ENCODE assay signal across 16 cellular contexts in the genomic region with DNA sequence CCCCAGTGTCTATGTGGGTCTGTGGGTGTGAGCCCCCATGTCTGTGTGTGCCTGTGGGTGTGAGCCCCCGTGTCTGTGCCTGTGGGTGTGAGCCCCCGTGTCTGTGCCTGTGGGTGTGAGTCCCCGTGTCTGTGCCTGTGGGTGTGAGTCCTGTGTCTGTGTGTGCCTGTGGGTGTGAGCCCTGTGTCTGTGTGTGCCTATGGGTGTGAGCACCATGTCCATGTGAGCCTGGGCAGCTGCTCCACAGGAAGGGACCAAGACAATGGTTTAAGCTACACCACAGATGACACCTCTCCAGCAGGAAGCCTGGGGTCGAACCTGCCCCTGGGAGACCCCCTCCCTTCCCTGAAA.
DNase-seq lines count a peak whose midpoint lies in the region; ATAC-seq, FAIRE-seq and TF ChIP-seq lines count a peak whose summit lies in the region.
"Had no signal": no experiment of that assay in that cellular context is flagged by ENCODE, and none has a peak within 500 bp of the region (broad histone marks: within the 10 kb centered on the region; RNA-seq: fewer than 3 reads in every experiment).

No MANE protein-coding gene starts in this region.

- no peaks in the 10 kb centered on the region for H3K36me3 ChIP-seq in GM12878 (ENCODE audit: control insufficient read depth in 2 of 2, insufficient read depth in 2 of 2, low read length in 1 of 2)
- H3K36me3 ChIP-seq: ascending aorta, colonic mucosa, right atrium auricular region had no signal

- TF ChIP-seq CTCF in GM12878 (IDR thresholded peaks at IDR 0.05 in 2 of 3, conservative IDR thresholded peaks at IDR 0.05 in 1 of 3; ENCODE audit: control insufficient read depth in 2 of 3, extremely low read depth in 1 of 3, insufficient read depth in 1 of 3, low read depth in 3 of 3, low read length in 3 of 3) (no peak), lower leg skin (IDR thresholded peaks at IDR 0.05) (no peak)

- no peak overlapping the region for H3K9ac ChIP-seq in GM12878 (ENCODE audit: control insufficient read depth, insufficient read depth, low read length)

- H3K9me3 Mint-ChIP-seq in activated T-cell treated with anti-CD3 and anti-CD28 coated beads, Interleukin-2, amount 50 U/mL, for 24 hours, result no peaks in the 10 kb centered on the region
- no peaks in the 10 kb centered on the region for H3K9me3 Mint-ChIP-seq in natural killer cell treated with Interleukin-12 subunit alpha and Interleukin-12 subunit beta and Interleukin-15 and Interleukin-18, amount 100 ng/mL, for 72 hours

- CTCF ChIA-PET in GM12878 (lab: Yijun Ruan, JAX), result interaction anchor here (1.0 to 1.7 kb wide), 2 partner anchors 98 to 183 kb away, joined by 3 to 5 read pairs; no protein-coding TSS in a partner anchor

- H3K27ac ChIP-seq in GM12878 (ENCODE audit: control insufficient read depth, insufficient read depth), result no peak overlapping the region
- H3K27ac ChIP-seq: ascending aorta, colonic mucosa, right atrium auricular region had no signal

- TF ChIP-seq POLR2A in GM12878 (IDR thresholded peaks at IDR 0.05; ENCODE audit: low read depth, low read length), result no peak
- no peak for TF ChIP-seq POLR2A in lower leg skin (IDR thresholded peaks at IDR 0.05)

- TF ChIP-seq EP300 in GM12878 (IDR thresholded peaks at IDR 0.05; ENCODE audit: borderline replicate concordance in 1 of 2, control insufficient read depth in 1 of 2, low read depth in 2 of 2, low read length in 2 of 2), result no peak

- FAIRE-seq in GM12878 (lab: Jason Lieb, UNC), result no peak

- H3K27ac Mint-ChIP-seq in activated T-cell treated with anti-CD3 and anti-CD28 coated beads, Interleukin-2, amount 50 U/mL, for 24 hours, result no peak overlapping the region
- peak overlapping the region in 1 of 2 donors; percentile 9 for H3K27ac Mint-ChIP-seq in natural killer cell treated with Interleukin-12 subunit alpha and Interleukin-12 subunit beta and Interleukin-15 and Interleukin-18, amount 100 ng/mL, for 72 hours

- H3K4me1 Mint-ChIP-seq in activated T-cell treated with anti-CD3 and anti-CD28 coated beads, Interleukin-2, amount 50 U/mL, for 24 hours (ENCODE audit: low read depth), result peaks cover 25% of the 10 kb centered on the region
- H3K4me1 Mint-ChIP-seq in natural killer cell treated with Interleukin-12 subunit alpha and Interleukin-12 subunit beta and Interleukin-15 and Interleukin-18, amount 100 ng/mL, for 72 hours (ENCODE audit: low read depth in 2 of 2), result peaks cover 17 to 19% of the 10 kb centered on the region in 2 donors

- H3K4me1 ChIP-seq in GM12878 (ENCODE audit: control insufficient read depth, insufficient read depth, low read length), result no peaks in the 10 kb centered on the region; the same call in 1 of the 2 replicates
- H3K4me1 ChIP-seq: ascending aorta, colonic mucosa, right atrium auricular region had no signal

- RAD21 ChIA-PET in GM12878 (lab: Charles Lee; ENCODE audit: unreplicated experiment), result interaction anchor here (0.9 to 1.3 kb wide), 4 partner anchors 9 to 219 kb away, joined by 3 to 4 read pairs (median 3); no protein-coding TSS in a partner anchor

- DNase-seq in activated T-cell treated with anti-CD3 and anti-CD28 coated beads, Interleukin-2, amount 50 U/mL, for 24 hours, result peak; percentile 33
- no peak for DNase-seq in activated T-cell treated with anti-CD3 and anti-CD28 coated beads, Interleukin-2, amount 50 U/mL, for 48 hours
- DNase-seq in Jurkat, Clone E6-1 (ENCODE audit: low read depth, low spot score), result no peak
- DNase-seq in GM12878 (ENCODE audit: low read depth, low spot score), result no peak
- DNase-seq in natural killer cell treated with Interleukin-12 subunit alpha and Interleukin-12 subunit beta and Interleukin-15 and Interleukin-18, amount 100 ng/mL, for 72 hours (ENCODE audit: low spot score), result no peak
- no peak for DNase-seq in lower leg skin (ENCODE audit: low spot score in 2 of 2)
- no peak for DNase-seq in cerebellar nuclear complex (lab: John Stamatoyannopoulos, UW)
- DNase-seq: ACHN; activated CD4-positive, CD25-positive, alpha-beta regulatory T cell treated with anti-CD3 and anti-CD28 coated beads, Interleukin-2, amount 50 U/mL, for 72 hours; colonic mucosa; Karpas-422; nucleus accumbens had no signal

- H3K27me3 ChIP-seq in GM12878 (replicated peaks in 1 of 2; ENCODE audit: control insufficient read depth in 2 of 2, insufficient read depth in 2 of 2, low read length in 1 of 2), result no peaks in the 10 kb centered on the region
- H3K27me3 ChIP-seq: ascending aorta, colonic mucosa, right atrium auricular region had no signal

- intact Hi-C loops in GM12878 (cut with micrococcal nuclease; ENCODE audit: unreplicated experiment) (loop anchor here (10.0 kb wide), 1 partner anchor 221 kb away; no protein-coding TSS in a partner anchor), lower leg skin (cut with DNase I; ENCODE audit: low total_unique reads) (no loop called here)

- no peaks in the 10 kb centered on the region for H4K20me1 ChIP-seq in GM12878 (ENCODE audit: control insufficient read depth, insufficient read depth)

- no peak overlapping the region for H3K4me2 ChIP-seq in GM12878 (ENCODE audit: control insufficient read depth, insufficient read depth)

- SMC1A ChIA-PET in GM12878 (lab: Charles Lee; ENCODE audit: uncharacterized antibody, unreplicated experiment), result interaction anchor here (1.0 to 1.5 kb wide), 3 partner anchors 18 to 98 kb away, joined by 3 to 4 read pairs (median 4); no protein-coding TSS in a partner anchor

- H3K27me3 Mint-ChIP-seq in activated T-cell treated with anti-CD3 and anti-CD28 coated beads, Interleukin-2, amount 50 U/mL, for 24 hours, result peaks cover 10% of the 10 kb centered on the region
- H3K27me3 Mint-ChIP-seq in natural killer cell treated with Interleukin-12 subunit alpha and Interleukin-12 subunit beta and Interleukin-15 and Interleukin-18, amount 100 ng/mL, for 72 hours, result peaks cover 6 to 22% of the 10 kb centered on the region in 2 donors

- H2AFZ ChIP-seq in GM12878 (ENCODE audit: control insufficient read depth, low read depth, low read length), result no peak overlapping the region

- H3K4me3 Mint-ChIP-seq in activated T-cell treated with anti-CD3 and anti-CD28 coated beads, Interleukin-2, amount 50 U/mL, for 24 hours, result no peak overlapping the region
- peak overlapping the region; percentile 71 for H3K4me3 Mint-ChIP-seq in natural killer cell treated with Interleukin-12 subunit alpha and Interleukin-12 subunit beta and Interleukin-15 and Interleukin-18, amount 100 ng/mL, for 72 hours

- no peak for TF ChIP-seq RAD21 in GM12878 (IDR thresholded peaks at IDR 0.05; ENCODE audit: insufficient read depth, low read depth, low read length)

- 2% methylated on average over 4 of the region's 4 CpGs for WGBS in GM12878 (ENCODE audit: insufficient coverage, insufficient replicate concordance, low lambda C conversion rate, missing lambda C conversion rate)
- 27 to 49% methylated on average over 4 of the region's 4 CpGs for WGBS in lower leg skin, 2 donors

- no peaks in the 10 kb centered on the region for H3K79me2 ChIP-seq in GM12878 (ENCODE audit: control insufficient read depth, insufficient read depth, low read length)

- H3K9me3 ChIP-seq in GM12878 (replicated peaks; ENCODE audit: control insufficient read depth, insufficient read depth, low read length), result no peaks in the 10 kb centered on the region
- H3K9me3 ChIP-seq: ascending aorta, colonic mucosa, right atrium auricular region had no signal

- no TSS peak for BruUV-seq in GM12878 (replicated peaks; lab: Mats Ljungman, UMichigan)

- H3K36me3 Mint-ChIP-seq in activated T-cell treated with anti-CD3 and anti-CD28 coated beads, Interleukin-2, amount 50 U/mL, for 24 hours (ENCODE audit: low read depth), result no peaks in the 10 kb centered on the region
- no peaks in the 10 kb centered on the region for H3K36me3 Mint-ChIP-seq in natural killer cell treated with Interleukin-12 subunit alpha and Interleukin-12 subunit beta and Interleukin-15 and Interleukin-18, amount 100 ng/mL, for 72 hours

- POLR2A ChIA-PET in GM12878 (lab: Charles Lee), result no interaction called here

- ATAC-seq in GM12878, result peak; percentile 32
- ATAC-seq in natural killer cell treated with Interleukin-12 subunit alpha and Interleukin-12 subunit beta and Interleukin-15 and Interleukin-18, amount 100 ng/mL, for 72 hours, result peak in 1 of 2 donors; percentile 45
- ATAC-seq in GM18519 (IDR thresholded peaks at IDR 0.05; ENCODE audit: low FRiP score, unreplicated experiment), result no peak
- ATAC-seq: esophagus mucosa had no signal

- H3K4me3 ChIP-seq in Jurkat, Clone E6-1 (ENCODE audit: low read length), result peak overlapping the region; percentile 2
- no peak overlapping the region for H3K4me3 ChIP-seq in GM12878
- H3K4me3 ChIP-seq in lower leg skin (ENCODE audit: low read depth, poor library complexity, severe bottlenecking), result no peak overlapping the region
- H3K4me3 ChIP-seq: ascending aorta, colonic mucosa, right atrium auricular region had no signal

- in situ Hi-C loops in GM12878 (cut with MboI), result no loop called here

TF ChIP-seq in GM12878, 131 proteins besides CTCF, POLR2A, EP300 and RAD21:
- TF ChIP-seq DPF2 (IDR thresholded peaks at IDR 0.05), result no peak
- no peak for TF ChIP-seq ZNF274 (IDR thresholded peaks at IDR 0.05; ENCODE audit: insufficient read depth, insufficient read length)
- no peak for TF ChIP-seq SRF (IDR thresholded peaks at IDR 0.05; ENCODE audit: low read depth in 2 of 2, low read length in 2 of 2)
